ENCODE assay signal across 8 cellular contexts in the genomic region with DNA sequence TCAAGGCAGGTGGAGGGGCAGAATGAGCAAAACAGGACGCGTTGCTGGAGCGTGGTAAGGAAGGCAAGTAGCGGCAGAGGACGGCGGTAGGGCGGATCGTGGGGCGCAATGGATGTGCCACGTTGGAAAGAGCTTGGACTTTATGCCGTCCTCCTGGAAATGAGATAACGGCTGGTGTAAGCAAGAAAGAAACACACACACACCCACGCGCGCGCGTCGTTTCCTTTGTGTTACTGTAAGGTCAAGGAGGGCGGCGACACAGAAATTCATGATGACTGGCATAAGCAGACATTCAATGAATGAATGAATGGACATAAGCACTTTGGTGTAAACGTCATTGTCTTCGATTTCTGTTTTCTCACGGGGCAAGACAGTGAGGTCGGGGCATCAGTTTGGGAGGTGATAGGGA. TPM values are rescaled to one million over a fixed set of nuclear protein-coding genes. Genes with fewer than 3 reads are reported as not detected.
DNase-seq lines count a peak whose midpoint lies in the region; TF ChIP-seq lines count a peak whose summit lies in the region.

No MANE protein-coding gene starts in this region.

- H3K36me3 ChIP-seq in brain microvascular endothelial cell (replicated peaks) = no peaks in the 10 kb centered on the region
- no peaks in the 10 kb centered on the region for H3K36me3 ChIP-seq in kidney epithelial cell (ENCODE audit: control insufficient read depth, insufficient read depth, low read length)

- H3K27me3 ChIP-seq in brain microvascular endothelial cell (replicated peaks) = no peaks in the 10 kb centered on the region
- no peaks in the 10 kb centered on the region for H3K27me3 ChIP-seq in kidney epithelial cell (ENCODE audit: control insufficient read depth, insufficient read depth, low read length)

- TF ChIP-seq CTCF in brain microvascular endothelial cell (IDR thresholded peaks at IDR 0.05; ENCODE audit: low read depth, low read length, missing control alignments) (no peak), kidney epithelial cell (IDR thresholded peaks at IDR 0.05; ENCODE audit: insufficient read depth, low read length, poor library complexity, severe bottlenecking) (no peak)

- peak overlapping the region; percentile 94 for H3K4me3 ChIP-seq in brain microvascular endothelial cell (ENCODE audit: low read depth, low read length)
- peak overlapping the region; percentile 87 for H3K4me3 ChIP-seq in kidney epithelial cell (ENCODE audit: low read depth, low read length)

- DNase-seq in NCI-H146 (lab: John Stamatoyannopoulos, UW) = peak; percentile 16
- DNase-seq in NCI-H146 treated with DMSO at 0.1 percent for 48 hours (lab: John Stamatoyannopoulos, UW; ENCODE audit: unreplicated experiment) = no peak
- peak; percentile 5 to 45 (median 16) for DNase-seq in T-helper 2 cell
- DNase-seq in brain microvascular endothelial cell = peak; percentile 78
- DNase-seq in kidney epithelial cell (ENCODE audit: low read depth) = no peak
- DNase-seq in stimulated activated CD4-positive, alpha-beta T cell treated with anti-CD3 and anti-CD28 coated beads, Interleukin-2, amount 100 ng/mL, for 48 hours = peak; percentile 54 to 58
- no peak for DNase-seq in NCI-H2107 (lab: John Stamatoyannopoulos, UW)
- no peak for DNase-seq in NOMO-1 (lab: John Stamatoyannopoulos, UW; ENCODE audit: unreplicated experiment in 2 of 2)

- H3K27ac ChIP-seq in brain microvascular endothelial cell = peak overlapping the region; percentile 89

- in situ Hi-C loops in brain microvascular endothelial cell (cut with HindIII; ENCODE audit: low pct_ligation_motif_present, low sequenced_read_pairs) = no loop called here

RNA-seq across cellular contexts. Expression of a gene that starts 0.7 kb away (rescaled TPM):
- 27.7 and 29.1 TPM in 2 replicates for total RNA-seq in kidney epithelial cell

RNA-seq across cellular contexts. Expression of a gene that starts 38.4 kb away (rescaled TPM):
- total RNA-seq in kidney epithelial cell = 7.9 and 8.1 TPM in 2 replicates

Comparison
In these comparisons a context has a peak if more than half of its experiments do, and no peak if none do; other contexts are left out.
1. DNase-seq: peak in NCI-H146 (single experiment), T-helper 2 cell (5 of 5), brain microvascular endothelial cell (single experiment) and stimulated activated CD4-positive, alpha-beta T cell treated with anti-CD3 and anti-CD28 coated beads, Interleukin-2, amount 100 ng/mL, for 48 hours (2 of 2); none in NCI-H146 treated with DMSO at 0.1 percent for 48 hours (single experiment), kidney epithelial cell (single experiment), NCI-H2107 (single experiment) and NOMO-1 (0 of 2).